ENCODE assay signal across 1 cellular context in the genomic region with DNA sequence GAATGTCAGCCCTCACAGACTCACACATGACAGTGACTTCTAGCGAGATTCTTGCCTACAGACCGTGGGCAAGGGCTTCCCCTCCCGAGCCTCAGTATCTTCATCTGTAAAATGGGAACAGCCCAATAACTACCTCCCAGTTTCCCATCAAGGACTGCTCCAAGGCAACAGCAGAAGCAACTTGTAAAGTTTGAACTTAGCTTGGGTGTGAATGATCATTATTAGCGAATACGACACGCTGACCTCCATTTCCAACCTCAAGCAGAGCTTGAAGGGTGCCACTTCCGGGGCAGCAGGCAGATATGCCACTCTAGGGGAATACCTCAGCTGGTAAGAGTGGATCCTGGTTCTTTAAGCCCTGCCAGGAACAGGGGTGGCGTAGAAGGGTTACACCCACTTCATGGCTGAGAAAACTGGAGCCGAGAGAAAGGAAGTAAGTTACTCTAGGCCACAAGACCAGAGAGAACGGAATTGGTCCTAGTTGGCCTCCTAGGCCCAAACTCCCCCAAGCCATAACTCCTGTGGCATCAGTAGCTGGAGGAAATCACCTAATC.
TF ChIP-seq lines count a peak whose summit lies in the region.

No MANE protein-coding gene starts in this region.

TF ChIP-seq in GM23338, 12 proteins besides CTCF, POLR2A, EP300 and RAD21 (continued from another document):
- TF ChIP-seq, protein P1, sequence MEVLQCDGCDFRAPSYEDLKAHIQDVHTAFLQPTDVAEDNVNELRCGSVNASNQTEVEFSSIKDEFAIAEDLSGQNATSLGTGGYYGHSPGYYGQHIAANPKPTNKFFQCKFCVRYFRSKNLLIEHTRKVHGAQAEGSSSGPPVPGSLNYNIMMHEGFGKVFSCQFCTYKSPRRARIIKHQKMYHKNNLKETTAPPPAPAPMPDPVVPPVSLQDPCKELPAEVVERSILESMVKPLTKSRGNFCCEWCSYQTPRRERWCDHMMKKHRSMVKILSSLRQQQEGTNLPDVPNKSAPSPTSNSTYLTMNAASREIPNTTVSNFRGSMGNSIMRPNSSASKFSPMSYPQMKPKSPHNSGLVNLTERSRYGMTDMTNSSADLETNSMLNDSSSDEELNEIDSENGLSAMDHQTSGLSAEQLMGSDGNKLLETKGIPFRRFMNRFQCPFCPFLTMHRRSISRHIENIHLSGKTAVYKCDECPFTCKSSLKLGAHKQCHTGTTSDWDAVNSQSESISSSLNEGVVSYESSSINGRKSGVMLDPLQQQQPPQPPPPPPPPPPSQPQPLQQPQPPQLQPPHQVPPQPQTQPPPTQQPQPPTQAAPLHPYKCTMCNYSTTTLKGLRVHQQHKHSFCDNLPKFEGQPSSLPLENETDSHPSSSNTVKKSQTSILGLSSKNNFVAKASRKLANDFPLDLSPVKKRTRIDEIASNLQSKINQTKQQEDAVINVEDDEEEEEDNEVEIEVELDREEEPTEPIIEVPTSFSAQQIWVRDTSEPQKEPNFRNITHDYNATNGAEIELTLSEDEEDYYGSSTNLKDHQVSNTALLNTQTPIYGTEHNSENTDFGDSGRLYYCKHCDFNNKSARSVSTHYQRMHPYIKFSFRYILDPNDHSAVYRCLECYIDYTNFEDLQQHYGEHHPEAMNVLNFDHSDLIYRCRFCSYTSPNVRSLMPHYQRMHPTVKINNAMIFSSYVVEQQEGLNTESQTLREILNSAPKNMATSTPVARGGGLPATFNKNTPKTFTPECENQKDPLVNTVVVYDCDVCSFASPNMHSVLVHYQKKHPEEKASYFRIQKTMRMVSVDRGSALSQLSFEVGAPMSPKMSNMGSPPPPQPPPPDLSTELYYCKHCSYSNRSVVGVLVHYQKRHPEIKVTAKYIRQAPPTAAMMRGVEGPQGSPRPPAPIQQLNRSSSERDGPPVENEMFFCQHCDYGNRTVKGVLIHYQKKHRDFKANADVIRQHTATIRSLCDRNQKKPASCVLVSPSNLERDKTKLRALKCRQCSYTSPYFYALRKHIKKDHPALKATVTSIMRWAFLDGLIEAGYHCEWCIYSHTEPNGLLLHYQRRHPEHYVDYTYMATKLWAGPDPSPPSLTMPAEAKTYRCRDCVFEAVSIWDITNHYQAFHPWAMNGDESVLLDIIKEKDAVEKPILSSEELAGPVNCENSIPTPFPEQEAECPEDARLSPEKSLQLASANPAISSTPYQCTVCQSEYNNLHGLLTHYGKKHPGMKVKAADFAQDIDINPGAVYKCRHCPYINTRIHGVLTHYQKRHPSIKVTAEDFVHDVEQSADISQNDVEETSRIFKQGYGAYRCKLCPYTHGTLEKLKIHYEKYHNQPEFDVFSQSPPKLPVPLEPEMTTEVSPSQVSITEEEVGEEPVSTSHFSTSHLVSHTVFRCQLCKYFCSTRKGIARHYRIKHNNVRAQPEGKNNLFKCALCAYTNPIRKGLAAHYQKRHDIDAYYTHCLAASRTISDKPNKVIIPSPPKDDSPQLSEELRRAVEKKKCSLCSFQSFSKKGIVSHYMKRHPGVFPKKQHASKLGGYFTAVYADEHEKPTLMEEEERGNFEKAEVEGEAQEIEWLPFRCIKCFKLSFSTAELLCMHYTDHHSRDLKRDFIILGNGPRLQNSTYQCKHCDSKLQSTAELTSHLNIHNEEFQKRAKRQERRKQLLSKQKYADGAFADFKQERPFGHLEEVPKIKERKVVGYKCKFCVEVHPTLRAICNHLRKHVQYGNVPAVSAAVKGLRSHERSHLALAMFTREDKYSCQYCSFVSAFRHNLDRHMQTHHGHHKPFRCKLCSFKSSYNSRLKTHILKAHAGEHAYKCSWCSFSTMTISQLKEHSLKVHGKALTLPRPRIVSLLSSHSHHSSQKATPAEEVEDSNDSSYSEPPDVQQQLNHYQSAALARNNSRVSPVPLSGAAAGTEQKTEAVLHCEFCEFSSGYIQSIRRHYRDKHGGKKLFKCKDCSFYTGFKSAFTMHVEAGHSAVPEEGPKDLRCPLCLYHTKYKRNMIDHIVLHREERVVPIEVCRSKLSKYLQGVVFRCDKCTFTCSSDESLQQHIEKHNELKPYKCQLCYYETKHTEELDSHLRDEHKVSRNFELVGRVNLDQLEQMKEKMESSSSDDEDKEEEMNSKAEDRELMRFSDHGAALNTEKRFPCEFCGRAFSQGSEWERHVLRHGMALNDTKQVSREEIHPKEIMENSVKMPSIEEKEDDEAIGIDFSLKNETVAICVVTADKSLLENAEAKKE (CRISPR knock-in tag; IDR thresholded peaks at IDR 0.05), result no peak
TF ChIP-seq in GM23338: peak in this region for 0.
